21 cellular contexts compared by ENCODE assay signal in genomic region chr6:14816106-14816864, GRCh38.
DNase-seq lines count a peak whose midpoint lies in the region; ATAC-seq and TF ChIP-seq lines count a peak whose summit lies in the region.
"Had no signal": no experiment of that assay in that cellular context is flagged by ENCODE, and none has a peak within 500 bp of the region (broad histone marks: within the 10 kb centered on the region; RNA-seq: fewer than 3 reads in every experiment).

No MANE protein-coding gene starts in this region.

- intact Hi-C loops in sciatic nerve (cut with DNase I) = no loop called here

- CTCF ChIA-PET in GM10248 (lab: Yijun Ruan, JAX) = interaction anchor here (0.7 to 1.7 kb wide), 4 partner anchors 9 to 22 kb away, joined by 3 to 5 read pairs (median 4); no protein-coding TSS in a partner anchor

- DNase-seq in DMS 273 (lab: John Stamatoyannopoulos, UW; ENCODE audit: unreplicated experiment) (peak; percentile 7), DMS 273 treated with DMSO at 0.1 percent for 48 hours (lab: John Stamatoyannopoulos, UW) (no peak), SK-MEL-5 (ENCODE audit: low read depth, low spot score) (peak; percentile 97), fibroblast of villous mesenchyme (ENCODE audit: low read depth) (peak; percentile 47), sciatic nerve (ENCODE audit: low spot score) (no peak), GM10248 (ENCODE audit: extremely low spot score) (no peak), erythroblast (lab: John Stamatoyannopoulos, UW) (no peak)
- DNase-seq: activated CD4-positive, alpha-beta T cell treated with anti-CD3 and anti-CD28 coated beads for 4 hours; activated CD8-positive, alpha-beta memory T cell treated with anti-CD3 and anti-CD28 coated beads, Interleukin-2, amount 50 U/mL, for 4 hours; activated naive CD4-positive, alpha-beta T cell; aorta; DMS79; naive thymus-derived CD4-positive, alpha-beta T cell; NCI-H187 treated with DMSO at 0.1 percent for 48 hours; NCI-H446; psoas muscle; stimulated activated naive B cell treated with anti-CD40 and anti-IgM and Interleukin-4, amounts not matched to agents 10 μg/mL and 1 μg/mL and 100 μg/mL, for 72 hours; thyroid gland had no signal

- H3K4me3 ChIP-seq in fibroblast of villous mesenchyme (ENCODE audit: low read depth, low read length) = no peak overlapping the region
- H3K4me3 ChIP-seq: coronary artery, psoas muscle, SJSA1, thyroid gland had no signal

- ATAC-seq in sciatic nerve (peak; percentile 85), HG03521 (IDR thresholded peaks at IDR 0.05; ENCODE audit: unreplicated experiment) (no peak)
- ATAC-seq: naive thymus-derived CD4-positive, alpha-beta T cell; psoas muscle; stimulated activated naive B cell treated with anti-CD40 and anti-IgM and Interleukin-4, amounts not matched to agents 10 μg/mL and 1 μg/mL and 100 μg/mL, for 72 hours had no signal

- TF ChIP-seq CTCF in fibroblast of villous mesenchyme (IDR thresholded peaks at IDR 0.05; ENCODE audit: insufficient read depth, low read depth, low read length) (no peak), GM10248 (IDR thresholded peaks at IDR 0.05; ENCODE audit: control extremely low read depth, extremely low read depth, low read depth, missing control alignments) (no peak)

- TF ChIP-seq POLR2A in erythroblast (IDR thresholded peaks at IDR 0.05; ENCODE audit: low read length) = no peak

- POLR2A ChIA-PET in GM10248 (lab: Yijun Ruan, JAX) = no interaction called here

- in situ Hi-C loops in SK-MEL-5 (cut with HindIII; ENCODE audit: low pct_unique_long_range_greater_than_20kb, low sequenced_read_pairs) = no loop called here

Comparison
In these comparisons a context has a peak if more than half of its experiments do, and no peak if none do; other contexts are left out.
1. DNase-seq: peak in DMS 273 (single experiment), SK-MEL-5 (single experiment) and fibroblast of villous mesenchyme (single experiment); none in DMS 273 treated with DMSO at 0.1 percent for 48 hours (single experiment), sciatic nerve (single experiment), GM10248 (single experiment) and erythroblast (0 of 2).